In genomic region chr16:29094729-29095624, GRCh38 we compare ENCODE assay signal across 7 cellular contexts.
DNase-seq lines count a peak whose midpoint lies in the region; ATAC-seq and TF ChIP-seq lines count a peak whose summit lies in the region.
"Not testable (repeated sequence)": the region's sequence is repeated elsewhere in the genome, so short reads cannot be mapped to it uniquely, and the experiment has no call there.

No MANE protein-coding gene starts in this region.

- H4K91ac ChIP-seq in H9 (ENCODE audit: insufficient read length, low read depth, low read length), result not testable (repeated sequence)

- CTCF ChIA-PET in naive thymus-derived CD4-positive, alpha-beta T cell (lab: Charles Lee), result not testable (repeated sequence)

- H2BK120ac ChIP-seq in H9 (ENCODE audit: low read depth, low read length, poor library complexity, severe bottlenecking), result not testable (repeated sequence)

- not testable (repeated sequence) for H3K27me3 Mint-ChIP-seq in H9 (ENCODE audit: low read depth); activated T-cell treated with anti-CD3 and anti-CD28 coated beads, Interleukin-2, amount 50 U/mL, for 4 hours (ENCODE audit: low read depth); effector memory CD8-positive, alpha-beta T cell; naive thymus-derived CD4-positive, alpha-beta T cell

- H3K14ac ChIP-seq in H9 (ENCODE audit: insufficient read depth, low read length), result not testable (repeated sequence)

- not testable (repeated sequence) for H3K27ac Mint-ChIP-seq in H9; effector memory CD8-positive, alpha-beta T cell
- peak overlapping the region in 2 of 9 donors; percentile 20 to 37 for H3K27ac Mint-ChIP-seq in naive thymus-derived CD4-positive, alpha-beta T cell

- H3K4ac ChIP-seq in H9 (ENCODE audit: low read depth, low read length), result not testable (repeated sequence)

- intact Hi-C loops in left ventricle myocardium superior (cut with micrococcal nuclease); naive thymus-derived CD4-positive, alpha-beta T cell (cut with micrococcal nuclease); sigmoid colon (cut with DNase I): not testable (repeated sequence)

- H3K4me1 ChIP-seq in H9 (ENCODE audit: insufficient read depth, low read length); RWPE2 (ENCODE audit: insufficient read depth, poor library complexity, severe bottlenecking); naive thymus-derived CD4-positive, alpha-beta T cell (ENCODE audit: control insufficient read depth in 2 of 2, insufficient read depth in 2 of 2, low read length in 2 of 2); sigmoid colon: not testable (repeated sequence)

- H3T11ph ChIP-seq in H9 (ENCODE audit: low read length), result not testable (repeated sequence)

- H2BK20ac ChIP-seq in H9 (ENCODE audit: low read depth, low read length, poor library complexity, severe bottlenecking), result not testable (repeated sequence)

- H3K27me3 ChIP-seq in H9 (ENCODE audit: insufficient read depth, low read length); RWPE2 (ENCODE audit: insufficient read depth, poor library complexity, severe bottlenecking); naive thymus-derived CD4-positive, alpha-beta T cell (ENCODE audit: control insufficient read depth in 2 of 2, insufficient read depth in 2 of 2, low read length in 2 of 2); sigmoid colon: not testable (repeated sequence)

- not testable (repeated sequence) for H3K36me3 ChIP-seq in RWPE2 (ENCODE audit: low read depth); naive thymus-derived CD4-positive, alpha-beta T cell (ENCODE audit: control insufficient read depth in 2 of 3, insufficient read depth in 3 of 3, low read length in 3 of 3); sigmoid colon

- no CpG with 5 or more reads among the region's 13 CpGs for WGBS in H9 (ENCODE audit: extremely low coverage, insufficient read length, low lambda C conversion rate)
- WGBS in sigmoid colon, 2 donors, result 26 to 48% methylated on average over 11 of the region's 13 CpGs

- not testable (repeated sequence) for H2AK5ac ChIP-seq in H9 (ENCODE audit: insufficient read length, low read length)

- not testable (repeated sequence) for H3K23me2 ChIP-seq in H9 (ENCODE audit: insufficient read length, low read depth, low read length, poor library complexity, severe bottlenecking)

- not testable (repeated sequence) for H3K79me2 ChIP-seq in H9 (ENCODE audit: insufficient read depth, low read length)

- H3K9me3 Mint-ChIP-seq in H9; activated T-cell treated with anti-CD3 and anti-CD28 coated beads, Interleukin-2, amount 50 U/mL, for 4 hours; effector memory CD8-positive, alpha-beta T cell; naive thymus-derived CD4-positive, alpha-beta T cell: not testable (repeated sequence)

- H3K23ac ChIP-seq in H9 (ENCODE audit: insufficient read length, low read depth, low read length), result not testable (repeated sequence)

- not testable (repeated sequence) for TF ChIP-seq POLR2A in sigmoid colon (IDR thresholded peaks at IDR 0.05)

- H3K56ac ChIP-seq in H9 (ENCODE audit: insufficient read length, low read depth, low read length), result not testable (repeated sequence)

- not testable (repeated sequence) for H3K9ac ChIP-seq in H9 (ENCODE audit: extremely low read depth, insufficient read length, low read length)

- peak; percentile 52 for TF ChIP-seq CTCF in H9 (conservative IDR thresholded peaks at IDR 0.05)
- TF ChIP-seq CTCF in RWPE2 (IDR thresholded peaks at IDR 0.05; ENCODE audit: poor library complexity, severe bottlenecking), result peak; percentile 56
- TF ChIP-seq CTCF in sigmoid colon (IDR thresholded peaks at IDR 0.05), result peak in 3 of 4 experiments; percentile 18 to 30 (median 23)

- H2AFZ ChIP-seq in H9 (ENCODE audit: low read length), result not testable (repeated sequence)

- not testable (repeated sequence) for H3K27ac ChIP-seq in H9 (ENCODE audit: insufficient read length, low read depth, low read length); RWPE2 (ENCODE audit: poor library complexity, severe bottlenecking); naive thymus-derived CD4-positive, alpha-beta T cell (ENCODE audit: low read depth, low read length); sigmoid colon

- not testable (repeated sequence) for H3K4me3 ChIP-seq in RWPE2 (ENCODE audit: severe bottlenecking); naive thymus-derived CD4-positive, alpha-beta T cell (ENCODE audit: low read length); sigmoid colon

- H4K20me1 ChIP-seq in H9 (ENCODE audit: control insufficient read depth, insufficient read depth, insufficient read length), result not testable (repeated sequence)

- H2BK12ac ChIP-seq in H9 (ENCODE audit: insufficient read length, low read depth, low read length), result not testable (repeated sequence)

- H3K4me3 Mint-ChIP-seq in H9; activated T-cell treated with anti-CD3 and anti-CD28 coated beads, Interleukin-2, amount 50 U/mL, for 4 hours; effector memory CD8-positive, alpha-beta T cell; naive thymus-derived CD4-positive, alpha-beta T cell: not testable (repeated sequence)

- not testable (repeated sequence) for H3K36me3 Mint-ChIP-seq in H9 (ENCODE audit: insufficient read depth in 1 of 3, low read depth in 3 of 3); activated T-cell treated with anti-CD3 and anti-CD28 coated beads, Interleukin-2, amount 50 U/mL, for 4 hours (ENCODE audit: insufficient read depth); naive thymus-derived CD4-positive, alpha-beta T cell
- H3K36me3 Mint-ChIP-seq in effector memory CD8-positive, alpha-beta T cell (ENCODE audit: insufficient read depth), result peaks cover 18% of the 10 kb centered on the region

- TF ChIP-seq EP300 in sigmoid colon (IDR thresholded peaks at IDR 0.05), result not testable (repeated sequence)

- POLR2A ChIA-PET in naive thymus-derived CD4-positive, alpha-beta T cell (lab: Charles Lee), result not testable (repeated sequence)

- H4K5ac ChIP-seq in H9 (ENCODE audit: insufficient read length, low read depth, low read length), result not testable (repeated sequence)

- ATAC-seq in RWPE2 (ENCODE audit: low read depth), result peak; percentile 61
- ATAC-seq in activated T-cell treated with anti-CD3 and anti-CD28 coated beads, Interleukin-2, amount 50 U/mL, for 4 hours, result peak; percentile 53 to 69
- peak; percentile 82 for ATAC-seq in effector memory CD8-positive, alpha-beta T cell (replicated peaks)
- ATAC-seq in left ventricle myocardium superior, result peak; percentile 88
- peak; percentile 91 for ATAC-seq in naive thymus-derived CD4-positive, alpha-beta T cell

- not testable (repeated sequence) for H2BK5ac ChIP-seq in H9 (ENCODE audit: insufficient read length, low read length)

- H3K79me1 ChIP-seq in H9 (ENCODE audit: insufficient read depth, low read depth, low read length, poor library complexity, severe bottlenecking), result not testable (repeated sequence)

- not testable (repeated sequence) for H3K9me3 ChIP-seq in H9 (ENCODE audit: control insufficient read depth, low read depth, low read length); RWPE2 (ENCODE audit: severe bottlenecking); naive thymus-derived CD4-positive, alpha-beta T cell (ENCODE audit: control insufficient read depth in 2 of 3, low read length in 3 of 3); sigmoid colon

- H4K8ac ChIP-seq in H9 (replicated peaks; ENCODE audit: insufficient read length, low read depth, low read length), result not testable (repeated sequence)

- not testable (repeated sequence) for H3K18ac ChIP-seq in H9 (ENCODE audit: insufficient read length, low read depth, low read length)

- H3K4me1 Mint-ChIP-seq in H9; activated T-cell treated with anti-CD3 and anti-CD28 coated beads, Interleukin-2, amount 50 U/mL, for 4 hours (ENCODE audit: low read depth); effector memory CD8-positive, alpha-beta T cell (ENCODE audit: low read depth in 2 of 2); naive thymus-derived CD4-positive, alpha-beta T cell: not testable (repeated sequence)

- DNase-seq in H9; RWPE2 (ENCODE audit: low spot score); activated T-cell treated with anti-CD3 and anti-CD28 coated beads, Interleukin-2, amount 50 U/mL, for 4 hours; effector memory CD8-positive, alpha-beta T cell; left ventricle myocardium superior; sigmoid colon: not testable (repeated sequence)
- peak in 3 of 9 donors; percentile 2 to 34 (median 9) for DNase-seq in naive thymus-derived CD4-positive, alpha-beta T cell

- H3K4me2 ChIP-seq in H9 (ENCODE audit: insufficient read depth, insufficient read length, low read length), result not testable (repeated sequence)

- not testable (repeated sequence) for H2BK15ac ChIP-seq in H9 (ENCODE audit: low read depth, low read length)
